ENCODE assay signal across 14 cellular contexts in the genomic region with DNA sequence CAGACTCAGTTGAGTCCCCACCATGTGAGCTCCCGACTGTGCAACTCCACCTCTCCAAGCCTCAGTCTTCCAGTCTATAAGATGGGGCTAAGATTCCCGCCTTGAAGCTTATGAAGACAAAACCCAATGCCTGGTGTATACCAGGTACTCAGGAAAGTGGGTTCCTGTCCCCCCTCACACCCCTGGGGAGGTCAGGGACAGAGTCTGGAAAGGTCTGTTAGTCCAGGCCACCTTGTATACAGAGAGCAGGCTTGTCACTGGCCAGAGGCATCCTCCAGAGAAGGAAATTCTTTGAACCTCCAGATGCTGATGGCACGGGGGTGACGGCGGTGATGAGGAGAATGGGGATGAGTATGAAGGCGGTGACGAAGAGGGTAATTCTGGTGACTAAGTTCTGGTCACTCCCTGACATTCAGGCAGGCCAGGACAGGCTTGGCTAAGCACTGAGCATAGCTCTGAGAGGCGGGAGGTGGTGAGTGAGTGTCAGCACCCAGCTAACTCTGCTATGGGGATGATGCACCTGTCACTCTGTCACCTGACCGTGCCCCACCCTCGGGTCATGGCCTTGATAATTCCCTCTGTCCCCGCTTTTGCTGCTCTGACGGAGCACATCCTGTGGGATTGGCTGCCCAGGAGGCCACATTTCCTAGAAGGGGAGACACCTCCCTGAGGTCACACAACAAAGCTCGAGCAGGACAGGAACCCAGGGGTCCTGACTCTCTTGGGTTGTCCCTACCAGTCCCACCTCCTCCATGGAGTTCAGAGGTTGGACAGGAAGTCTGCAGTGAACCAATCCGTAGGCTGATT. TPM values are rescaled to one million over a fixed set of nuclear protein-coding genes. Genes with fewer than 3 reads are reported as not detected.
DNase-seq lines count a peak whose midpoint lies in the region; ATAC-seq lines count a peak whose summit lies in the region.
"Had no signal": no experiment of that assay in that cellular context is flagged by ENCODE, and none has a peak within 500 bp of the region (broad histone marks: within the 10 kb centered on the region; RNA-seq: fewer than 3 reads in every experiment).

No MANE protein-coding gene starts in this region.

- H3K27ac Mint-ChIP-seq in activated CD4-positive, alpha-beta memory T cell treated with anti-CD3 and anti-CD28 coated beads for 36 hours, result no peak overlapping the region
- no peak overlapping the region for H3K27ac Mint-ChIP-seq in activated CD4-positive, alpha-beta memory T cell treated with anti-CD3 and anti-CD28 coated beads, Interleukin-2, amount 10 ng/mL, durations not matched to agents 7 days and 5 days
- peak overlapping the region; percentile 66 for H3K27ac Mint-ChIP-seq in stimulated activated memory B cell treated with anti-CD40 and anti-IgM and Interleukin-4, amounts not matched to agents 10 μg/mL and 1 μg/mL and 100 μg/mL, for 72 hours

- peak; percentile 74 for ATAC-seq in stimulated activated memory B cell treated with anti-CD40 and anti-IgM and Interleukin-4, amounts not matched to agents 10 μg/mL and 1 μg/mL and 100 μg/mL, for 72 hours
- ATAC-seq in HG03354 (IDR thresholded peaks at IDR 0.05; ENCODE audit: poor library complexity, severe bottlenecking, unreplicated experiment), result no peak
- ATAC-seq: gastroesophageal sphincter had no signal

- no peaks in the 10 kb centered on the region for H3K9me3 Mint-ChIP-seq in activated CD4-positive, alpha-beta memory T cell treated with anti-CD3 and anti-CD28 coated beads for 36 hours
- no peaks in the 10 kb centered on the region for H3K9me3 Mint-ChIP-seq in activated CD4-positive, alpha-beta memory T cell treated with anti-CD3 and anti-CD28 coated beads, Interleukin-2, amount 10 ng/mL, durations not matched to agents 7 days and 5 days
- H3K9me3 Mint-ChIP-seq in stimulated activated memory B cell treated with anti-CD40 and anti-IgM and Interleukin-4, amounts not matched to agents 10 μg/mL and 1 μg/mL and 100 μg/mL, for 72 hours, result no peaks in the 10 kb centered on the region

- no peaks in the 10 kb centered on the region for H3K36me3 Mint-ChIP-seq in activated CD4-positive, alpha-beta memory T cell treated with anti-CD3 and anti-CD28 coated beads for 36 hours
- H3K36me3 Mint-ChIP-seq in activated CD4-positive, alpha-beta memory T cell treated with anti-CD3 and anti-CD28 coated beads, Interleukin-2, amount 10 ng/mL, durations not matched to agents 7 days and 5 days (ENCODE audit: low read depth), result no peaks in the 10 kb centered on the region
- no peaks in the 10 kb centered on the region for H3K36me3 Mint-ChIP-seq in stimulated activated memory B cell treated with anti-CD40 and anti-IgM and Interleukin-4, amounts not matched to agents 10 μg/mL and 1 μg/mL and 100 μg/mL, for 72 hours

- POLR2A ChIA-PET in activated CD4-positive, alpha-beta memory T cell treated with anti-CD3 and anti-CD28 coated beads for 36 hours (lab: Charles Lee), result no interaction called here
- POLR2A ChIA-PET in activated CD4-positive, alpha-beta memory T cell treated with anti-CD3 and anti-CD28 coated beads, Interleukin-2, amount 10 ng/mL, durations not matched to agents 7 days and 5 days (lab: Charles Lee), result no interaction called here

- peak; percentile 22 for DNase-seq in activated CD4-positive, alpha-beta memory T cell treated with anti-CD3 and anti-CD28 coated beads for 36 hours
- DNase-seq in activated CD4-positive, alpha-beta memory T cell treated with anti-CD3 and anti-CD28 coated beads, Interleukin-2, amount 10 ng/mL, durations not matched to agents 7 days and 5 days, result no peak
- DNase-seq in RKO (ENCODE audit: low spot score), result peak; percentile 88
- DNase-seq in cardiac septum (ENCODE audit: low spot score), result peak; percentile 72
- DNase-seq in caudate nucleus (lab: John Stamatoyannopoulos, UW), result no peak
- DNase-seq in DMS79 treated with DMSO at 0.1 percent for 48 hours (lab: John Stamatoyannopoulos, UW), result no peak
- DNase-seq: activated CD4-positive, alpha-beta T cell treated with anti-CD3 and anti-CD28 coated beads, Interleukin-2, amount 50 U/mL, for 48 hours; brain microvascular endothelial cell; NCI-H1048; stimulated activated CD4-positive, alpha-beta T cell treated with anti-CD3 and anti-CD28 coated beads, Interleukin-1b, Interleukin-23, amount 100 ng/mL, for 48 hours; upper lobe of left lung had no signal

- peaks cover 3% of the 10 kb centered on the region for H3K27me3 Mint-ChIP-seq in activated CD4-positive, alpha-beta memory T cell treated with anti-CD3 and anti-CD28 coated beads for 36 hours
- no peaks in the 10 kb centered on the region for H3K27me3 Mint-ChIP-seq in activated CD4-positive, alpha-beta memory T cell treated with anti-CD3 and anti-CD28 coated beads, Interleukin-2, amount 10 ng/mL, durations not matched to agents 7 days and 5 days
- H3K27me3 Mint-ChIP-seq in stimulated activated memory B cell treated with anti-CD40 and anti-IgM and Interleukin-4, amounts not matched to agents 10 μg/mL and 1 μg/mL and 100 μg/mL, for 72 hours, result no peaks in the 10 kb centered on the region

- no peaks in the 10 kb centered on the region for H3K4me1 Mint-ChIP-seq in activated CD4-positive, alpha-beta memory T cell treated with anti-CD3 and anti-CD28 coated beads for 36 hours (ENCODE audit: low read depth)
- H3K4me1 Mint-ChIP-seq in activated CD4-positive, alpha-beta memory T cell treated with anti-CD3 and anti-CD28 coated beads, Interleukin-2, amount 10 ng/mL, durations not matched to agents 7 days and 5 days, result no peaks in the 10 kb centered on the region
- peaks cover 40% of the 10 kb centered on the region for H3K4me1 Mint-ChIP-seq in stimulated activated memory B cell treated with anti-CD40 and anti-IgM and Interleukin-4, amounts not matched to agents 10 μg/mL and 1 μg/mL and 100 μg/mL, for 72 hours

- no peak overlapping the region for H3K4me3 Mint-ChIP-seq in activated CD4-positive, alpha-beta memory T cell treated with anti-CD3 and anti-CD28 coated beads for 36 hours
- H3K4me3 Mint-ChIP-seq in activated CD4-positive, alpha-beta memory T cell treated with anti-CD3 and anti-CD28 coated beads, Interleukin-2, amount 10 ng/mL, durations not matched to agents 7 days and 5 days, result no peak overlapping the region
- H3K4me3 Mint-ChIP-seq in stimulated activated memory B cell treated with anti-CD40 and anti-IgM and Interleukin-4, amounts not matched to agents 10 μg/mL and 1 μg/mL and 100 μg/mL, for 72 hours, result no peak overlapping the region

- no peak overlapping the region for H3K27ac ChIP-seq in caudate nucleus (ENCODE audit: low read depth, low read length)
- H3K27ac ChIP-seq: brain microvascular endothelial cell, gastroesophageal sphincter, upper lobe of left lung had no signal

- CTCF ChIA-PET in activated CD4-positive, alpha-beta memory T cell treated with anti-CD3 and anti-CD28 coated beads for 36 hours (lab: Charles Lee), result interaction anchor here (0.5 kb wide), 1 partner anchor 246 kb away, joined by 3 read pairs; no protein-coding TSS in a partner anchor
- CTCF ChIA-PET in activated CD4-positive, alpha-beta memory T cell treated with anti-CD3 and anti-CD28 coated beads, Interleukin-2, amount 10 ng/mL, durations not matched to agents 7 days and 5 days (lab: Charles Lee), result interaction anchor here (0.6 to 1.4 kb wide), 2 partner anchors 21 to 296 kb away, joined by 3 to 5 read pairs; no protein-coding TSS in a partner anchor

- intact Hi-C loops in activated CD4-positive, alpha-beta memory T cell treated with anti-CD3 and anti-CD28 coated beads for 36 hours (cut with micrococcal nuclease), result no loop called here
- intact Hi-C loops in cardiac septum (cut with DNase I), result no loop called here

RNA-seq across cellular contexts. Expression of a gene that starts 30.9 kb away (rescaled TPM):
- total RNA-seq in activated CD4-positive, alpha-beta memory T cell treated with anti-CD3 and anti-CD28 coated beads for 36 hours, result 100 to 1,000 TPM; 104 to 105 TPM
- total RNA-seq in activated CD4-positive, alpha-beta memory T cell treated with anti-CD3 and anti-CD28 coated beads, Interleukin-2, amount 10 ng/mL, durations not matched to agents 7 days and 5 days, result 100 to 1,000 TPM in 1 of 2 experiments, 10 to 100 TPM in 1; 99.9 to 102 TPM
- 95.7 TPM for total RNA-seq in cardiac septum

Comparison
In these comparisons a context has a peak if more than half of its experiments do, and no peak if none do; other contexts are left out.
1. DNase-seq: peak in activated CD4-positive, alpha-beta memory T cell treated with anti-CD3 and anti-CD28 coated beads for 36 hours (single experiment), RKO (single experiment) and cardiac septum (single experiment); none in activated CD4-positive, alpha-beta memory T cell treated with anti-CD3 and anti-CD28 coated beads, Interleukin-2, amount 10 ng/mL, durations not matched to agents 7 days and 5 days (single experiment), caudate nucleus (0 of 61) and DMS79 treated with DMSO at 0.1 percent for 48 hours (single experiment).